In the genomic region with DNA sequence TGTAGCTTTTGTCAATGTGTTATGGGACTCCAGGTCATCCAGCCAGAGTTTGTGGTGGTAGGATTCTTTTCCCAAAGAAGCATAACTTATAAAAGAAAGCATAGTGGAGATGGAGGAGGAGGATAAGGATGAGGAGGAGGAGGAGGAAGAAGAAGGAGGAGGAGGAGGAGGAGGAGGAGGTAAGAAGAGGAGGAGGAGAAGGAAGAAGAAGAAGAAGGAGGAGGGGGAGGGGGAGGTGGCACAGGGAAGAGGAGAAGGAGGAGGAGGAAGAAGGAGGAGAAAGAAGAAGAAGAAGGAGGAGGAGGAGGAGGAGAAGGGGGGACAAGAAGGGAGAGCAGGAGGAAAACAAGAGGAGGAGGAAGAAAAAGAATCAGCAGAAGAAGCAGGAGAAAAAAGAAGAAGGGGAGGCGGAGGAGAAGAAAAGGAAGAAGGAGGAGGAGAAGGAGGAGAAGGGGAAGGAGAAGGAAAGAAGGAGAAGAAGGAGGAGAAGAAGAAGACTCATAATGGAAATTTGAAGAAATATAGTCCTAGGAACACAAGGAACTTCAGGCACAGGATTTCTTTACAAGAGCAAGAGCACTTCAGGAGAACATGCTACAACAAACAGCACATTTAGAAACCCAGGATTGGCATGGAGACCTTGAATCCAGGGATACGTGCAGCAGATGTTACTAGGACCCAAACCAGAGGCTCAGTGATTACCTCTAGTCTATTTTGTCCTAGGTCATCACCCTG, we compare ENCODE assay signal across 1 cellular context.
TF ChIP-seq lines count a peak whose summit lies in the region.

No MANE protein-coding gene starts in this region.

TF ChIP-seq in HEK293, 187 proteins besides CTCF, POLR2A, EP300 and RAD21 (continued from another document):
- TF ChIP-seq ZNF184 (tag by site-specific recombination; IDR thresholded peaks at IDR 0.05) (no peak), ZNF426 (tag by site-specific recombination; IDR thresholded peaks at IDR 0.05) (no peak), SP3 (tag by site-specific recombination; IDR thresholded peaks at IDR 0.05) (peak; percentile 64), KLF9 (tag by site-specific recombination; IDR thresholded peaks at IDR 0.05; ENCODE audit: low read depth) (no peak)
